ENCODE assay signal across 8 cellular contexts in the genomic region with DNA sequence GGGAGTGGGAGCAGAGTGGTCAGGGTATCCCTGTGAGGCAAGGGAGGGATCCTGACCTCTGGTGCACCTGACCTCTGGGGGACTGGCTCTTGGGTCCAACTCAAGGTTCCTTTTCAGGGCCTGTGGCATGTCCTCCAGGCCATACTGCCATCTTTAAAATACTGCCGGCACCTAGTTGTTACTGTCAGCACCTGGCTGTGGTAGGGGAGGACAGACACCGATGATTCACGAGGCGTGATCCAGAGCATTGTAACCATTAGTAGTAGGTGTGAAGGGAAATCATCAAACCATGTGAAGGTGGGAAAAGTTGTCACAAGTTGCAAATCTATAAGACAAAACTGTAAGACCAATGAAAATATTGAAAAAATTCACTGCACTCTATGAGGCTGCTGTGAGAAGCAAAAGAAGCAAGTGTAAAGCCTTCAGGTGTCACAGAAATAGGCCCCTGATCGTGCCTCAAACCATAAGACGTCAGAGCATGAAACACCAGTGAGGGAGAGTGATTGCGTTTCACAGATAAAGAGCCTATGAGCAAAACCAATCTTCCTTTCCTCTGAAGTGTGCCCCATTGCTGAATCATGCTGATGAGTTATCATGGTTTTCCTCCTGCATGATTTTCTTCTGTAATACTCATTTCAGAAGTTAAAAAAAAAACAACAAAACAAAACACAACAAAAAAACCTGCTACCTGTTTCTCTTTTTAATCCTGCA. TPM values are rescaled to one million over a fixed set of nuclear protein-coding genes. Genes with fewer than 3 reads are reported as not detected.
DNase-seq lines count a peak whose midpoint lies in the region; ATAC-seq and TF ChIP-seq lines count a peak whose summit lies in the region.

No MANE protein-coding gene starts in this region.

- TF ChIP-seq CTCF in AG04450 (IDR thresholded peaks at IDR 0.05; ENCODE audit: low read depth, low read length) = no peak
- TF ChIP-seq CTCF in kidney epithelial cell (IDR thresholded peaks at IDR 0.05; ENCODE audit: insufficient read depth, low read length, poor library complexity, severe bottlenecking) = no peak
- no peak for TF ChIP-seq CTCF in stomach (IDR thresholded peaks at IDR 0.05)

- POLR2A ChIA-PET in AG04450 (lab: Yijun Ruan, JAX) = interaction anchor here (0.6 kb wide), 1 partner anchor 118 kb away, joined by 3 read pairs; no protein-coding TSS in a partner anchor

- H3K4me1 ChIP-seq in stomach (peaks cover 0 to 22% (median 2%) of the 10 kb centered on the region in 4 donors), HAP-1 (no peaks in the 10 kb centered on the region)

- H3K9me3 Mint-ChIP-seq in activated T-cell treated with anti-CD3 and anti-CD28 coated beads, Interleukin-2, amount 50 U/mL, for 4 hours = no peaks in the 10 kb centered on the region

- no peak for TF ChIP-seq EP300 in stomach (IDR thresholded peaks at IDR 0.05)

- peak overlapping the region; percentile 31 for H3K4me3 Mint-ChIP-seq in activated T-cell treated with anti-CD3 and anti-CD28 coated beads, Interleukin-2, amount 50 U/mL, for 4 hours

- peak; percentile 80 for ATAC-seq in HG03565 (IDR thresholded peaks at IDR 0.05; ENCODE audit: unreplicated experiment)
- peak; percentile 90 to 92 for ATAC-seq in activated T-cell treated with anti-CD3 and anti-CD28 coated beads, Interleukin-2, amount 50 U/mL, for 4 hours
- ATAC-seq in GM19397 (IDR thresholded peaks at IDR 0.05; ENCODE audit: unreplicated experiment) = no peak

- in situ Hi-C loops in HAP-1 (cut with MboI; ENCODE audit: low sequenced_read_pairs) = no loop called here

- H3K9me3 ChIP-seq in AG04450 (ENCODE audit: control insufficient read depth, insufficient read depth, low read length) = no peaks in the 10 kb centered on the region
- no peaks in the 10 kb centered on the region for H3K9me3 ChIP-seq in stomach
- no peaks in the 10 kb centered on the region for H3K9me3 ChIP-seq in HAP-1

- H3K27me3 ChIP-seq in AG04450 (ENCODE audit: control insufficient read depth, insufficient read depth, low read length) (no peaks in the 10 kb centered on the region), kidney epithelial cell (ENCODE audit: control insufficient read depth, insufficient read depth, low read length) (no peaks in the 10 kb centered on the region), stomach (no peaks in the 10 kb centered on the region), HAP-1 (ENCODE audit: low read depth) (no peaks in the 10 kb centered on the region)

- no peaks in the 10 kb centered on the region for H3K36me3 ChIP-seq in kidney epithelial cell (ENCODE audit: control insufficient read depth, insufficient read depth, low read length)
- no peaks in the 10 kb centered on the region for H3K36me3 ChIP-seq in stomach
- no peaks in the 10 kb centered on the region for H3K36me3 ChIP-seq in HAP-1 (replicated peaks)

- CTCF ChIA-PET in AG04450 (lab: Charles Lee) = no interaction called here

- H3K27me3 Mint-ChIP-seq in activated T-cell treated with anti-CD3 and anti-CD28 coated beads, Interleukin-2, amount 50 U/mL, for 4 hours (ENCODE audit: low read depth) = no peaks in the 10 kb centered on the region

- no peaks in the 10 kb centered on the region for H3K36me3 Mint-ChIP-seq in activated T-cell treated with anti-CD3 and anti-CD28 coated beads, Interleukin-2, amount 50 U/mL, for 4 hours (ENCODE audit: insufficient read depth)

- DNase-seq in AG04450 (ENCODE audit: low read depth, low spot score) (peak; percentile 61), kidney epithelial cell (ENCODE audit: low read depth) (peak; percentile 19), stomach (no peak), NCI-H1092 (lab: John Stamatoyannopoulos, UW) (no peak), HAP-1 (ENCODE audit: low spot score in 2 of 2) (no peak)
- DNase-seq in activated T-cell treated with anti-CD3 and anti-CD28 coated beads, Interleukin-2, amount 50 U/mL, for 4 hours = peak; percentile 47

- 67 to 79% (median 72%) methylated on average over 7 of the region's 7 CpGs for WGBS in stomach, 5 donors

- H3K4me1 Mint-ChIP-seq in activated T-cell treated with anti-CD3 and anti-CD28 coated beads, Interleukin-2, amount 50 U/mL, for 4 hours (ENCODE audit: low read depth) = peaks cover 87% of the 10 kb centered on the region

- no peak for TF ChIP-seq POLR2A in stomach (IDR thresholded peaks at IDR 0.05)

- peak overlapping the region; percentile 83 for H3K27ac ChIP-seq in AG04450 (ENCODE audit: low read depth, low read length)
- H3K27ac ChIP-seq in stomach = peak overlapping the region in 4 of 5 donors; percentile 22 to 57 (median 40)

- intact Hi-C loops in stomach (cut with DNase I; ENCODE audit: low total_unique reads) = no loop called here

- H3K4me3 ChIP-seq in AG04450 (ENCODE audit: low read depth, low read length) = no peak overlapping the region
- no peak overlapping the region for H3K4me3 ChIP-seq in kidney epithelial cell (ENCODE audit: low read depth, low read length)
- no peak overlapping the region for H3K4me3 ChIP-seq in stomach
- H3K4me3 ChIP-seq in HAP-1 = no peak overlapping the region

RNA-seq across cellular contexts. Expression of gene CDC7, which starts 55.3 kb away (rescaled TPM):
- 3.3 and 4.6 TPM in 2 replicates for polyA plus RNA-seq in AG04450 (2011; rRNA removed)
- 1.8 and 3.6 TPM in 2 replicates for polyA minus RNA-seq in AG04450 (2011; rRNA and poly(A)+ RNA removed)
- total RNA-seq in activated T-cell treated with anti-CD3 and anti-CD28 coated beads, Interleukin-2, amount 50 U/mL, for 4 hours = 10 to 100 TPM; 11.1 to 20.1 (median 16.6) TPM
- total RNA-seq in kidney epithelial cell = 5.7 and 6.1 TPM in 2 replicates
- total RNA-seq in stomach = 1 to 10 TPM in 4 of 5 donors, not detected in 1; 1.3 to 6.6 (median 2.2) TPM
- 1 to 10 TPM; 1.4 to 3.1 (median 2.1) TPM for polyA plus RNA-seq in stomach

Comparison
In these comparisons a context has a peak if more than half of its experiments do, and no peak if none do; other contexts are left out.
1. DNase-seq: peak in AG04450 (single experiment), activated T-cell treated with anti-CD3 and anti-CD28 coated beads, Interleukin-2, amount 50 U/mL, for 4 hours (single experiment) and kidney epithelial cell (single experiment); none in stomach (single experiment), NCI-H1092 (single experiment) and HAP-1 (0 of 2).